ENCODE assay signal across 2 cellular contexts in genomic region chr7:57772126-57772924, GRCh38.
TF ChIP-seq lines count a peak whose summit lies in the region.

No MANE protein-coding gene starts in this region.

TF ChIP-seq in SK-N-SH treated with all-trans-retinoic acid at 6 μM for 48 hours, 23 proteins besides CTCF, POLR2A, EP300 and RAD21:
- TF ChIP-seq PATZ1 (CRISPR knock-in tag; IDR thresholded peaks at IDR 0.05; ENCODE audit: borderline replicate concordance) = no peak
- TF ChIP-seq CREB5 (CRISPR knock-in tag; IDR thresholded peaks at IDR 0.05; ENCODE audit: low read depth) = no peak
- no peak for TF ChIP-seq ARNTL (CRISPR knock-in tag; IDR thresholded peaks at IDR 0.05; ENCODE audit: borderline replicate concordance, low read depth)
- no peak for TF ChIP-seq ISL1 (CRISPR knock-in tag; IDR thresholded peaks at IDR 0.05)
- TF ChIP-seq ZNF8 (CRISPR knock-in tag; IDR thresholded peaks at IDR 0.05) = no peak
- no peak for TF ChIP-seq ESRRG (CRISPR knock-in tag; IDR thresholded peaks at IDR 0.05)
- no peak for TF ChIP-seq CSDC2 (CRISPR knock-in tag; IDR thresholded peaks at IDR 0.05)
- TF ChIP-seq, protein P1, sequence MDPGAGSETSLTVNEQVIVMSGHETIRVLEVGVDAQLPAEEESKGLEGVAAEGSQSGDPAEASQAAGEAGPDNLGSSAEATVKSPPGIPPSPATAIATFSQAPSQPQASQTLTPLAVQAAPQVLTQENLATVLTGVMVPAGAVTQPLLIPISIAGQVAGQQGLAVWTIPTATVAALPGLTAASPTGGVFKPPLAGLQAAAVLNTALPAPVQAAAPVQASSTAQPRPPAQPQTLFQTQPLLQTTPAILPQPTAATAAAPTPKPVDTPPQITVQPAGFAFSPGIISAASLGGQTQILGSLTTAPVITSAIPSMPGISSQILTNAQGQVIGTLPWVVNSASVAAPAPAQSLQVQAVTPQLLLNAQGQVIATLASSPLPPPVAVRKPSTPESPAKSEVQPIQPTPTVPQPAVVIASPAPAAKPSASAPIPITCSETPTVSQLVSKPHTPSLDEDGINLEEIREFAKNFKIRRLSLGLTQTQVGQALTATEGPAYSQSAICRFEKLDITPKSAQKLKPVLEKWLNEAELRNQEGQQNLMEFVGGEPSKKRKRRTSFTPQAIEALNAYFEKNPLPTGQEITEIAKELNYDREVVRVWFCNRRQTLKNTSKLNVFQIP (CRISPR knock-in tag; IDR thresholded peaks at IDR 0.05; ENCODE audit: borderline replicate concordance, low read depth) = no peak
- no peak for TF ChIP-seq OSR1 (CRISPR knock-in tag; IDR thresholded peaks at IDR 0.05)
- TF ChIP-seq ZC3H10 (CRISPR knock-in tag; IDR thresholded peaks at IDR 0.05) = no peak
- no peak for TF ChIP-seq CSRNP3 (CRISPR knock-in tag; IDR thresholded peaks at IDR 0.05)
- no peak for TF ChIP-seq ZFP3 (CRISPR knock-in tag; IDR thresholded peaks at IDR 0.05)

TF ChIP-seq in K562, 482 proteins besides CTCF, POLR2A, EP300 and RAD21 (continued from another document):
- TF ChIP-seq, protein P2, sequence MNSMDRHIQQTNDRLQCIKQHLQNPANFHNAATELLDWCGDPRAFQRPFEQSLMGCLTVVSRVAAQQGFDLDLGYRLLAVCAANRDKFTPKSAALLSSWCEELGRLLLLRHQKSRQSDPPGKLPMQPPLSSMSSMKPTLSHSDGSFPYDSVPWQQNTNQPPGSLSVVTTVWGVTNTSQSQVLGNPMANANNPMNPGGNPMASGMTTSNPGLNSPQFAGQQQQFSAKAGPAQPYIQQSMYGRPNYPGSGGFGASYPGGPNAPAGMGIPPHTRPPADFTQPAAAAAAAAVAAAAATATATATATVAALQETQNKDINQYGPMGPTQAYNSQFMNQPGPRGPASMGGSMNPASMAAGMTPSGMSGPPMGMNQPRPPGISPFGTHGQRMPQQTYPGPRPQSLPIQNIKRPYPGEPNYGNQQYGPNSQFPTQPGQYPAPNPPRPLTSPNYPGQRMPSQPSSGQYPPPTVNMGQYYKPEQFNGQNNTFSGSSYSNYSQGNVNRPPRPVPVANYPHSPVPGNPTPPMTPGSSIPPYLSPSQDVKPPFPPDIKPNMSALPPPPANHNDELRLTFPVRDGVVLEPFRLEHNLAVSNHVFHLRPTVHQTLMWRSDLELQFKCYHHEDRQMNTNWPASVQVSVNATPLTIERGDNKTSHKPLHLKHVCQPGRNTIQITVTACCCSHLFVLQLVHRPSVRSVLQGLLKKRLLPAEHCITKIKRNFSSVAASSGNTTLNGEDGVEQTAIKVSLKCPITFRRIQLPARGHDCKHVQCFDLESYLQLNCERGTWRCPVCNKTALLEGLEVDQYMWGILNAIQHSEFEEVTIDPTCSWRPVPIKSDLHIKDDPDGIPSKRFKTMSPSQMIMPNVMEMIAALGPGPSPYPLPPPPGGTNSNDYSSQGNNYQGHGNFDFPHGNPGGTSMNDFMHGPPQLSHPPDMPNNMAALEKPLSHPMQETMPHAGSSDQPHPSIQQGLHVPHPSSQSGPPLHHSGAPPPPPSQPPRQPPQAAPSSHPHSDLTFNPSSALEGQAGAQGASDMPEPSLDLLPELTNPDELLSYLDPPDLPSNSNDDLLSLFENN (IDR thresholded peaks at IDR 0.05; ENCODE audit: low read depth in 2 of 2, low read length in 2 of 2) = no peak
- peak; percentile 62 to 64 for TF ChIP-seq NRF1 (conservative IDR thresholded peaks at IDR 0.05 in 1 of 2, IDR thresholded peaks at IDR 0.05 in 1 of 2)
- TF ChIP-seq IFI16 (CRISPR knock-in tag; IDR thresholded peaks at IDR 0.05) = no peak
TF ChIP-seq in K562: peak in this region for 1.
